In genomic region chr7:23546897-23547572, GRCh38 we compare ENCODE assay signal across 8 cellular contexts. TPM values are rescaled to one million over a fixed set of nuclear protein-coding genes. Genes with fewer than 3 reads are reported as not detected.
DNase-seq lines count a peak whose midpoint lies in the region; ATAC-seq and TF ChIP-seq lines count a peak whose summit lies in the region.

No MANE protein-coding gene starts in this region.

- H3K4me1 ChIP-seq in lower lobe of right lung, result no peaks in the 10 kb centered on the region

- CTCF ChIA-PET in BJ (lab: Yijun Ruan, JAX), result interaction anchor here (0.6 to 2.2 kb wide), 25 partner anchors 10 to 324 kb away, joined by 3 to 21 read pairs (median 4); partner anchors contain the start of gene STK31
- CTCF ChIA-PET in activated CD4-positive, alpha-beta T cell treated with anti-CD3 and anti-CD28 coated beads, Interleukin-2, amount 10 ng/mL, durations not matched to agents 7 days and 5 days (lab: Charles Lee), result interaction anchor here (0.6 to 1.8 kb wide), 22 partner anchors 8 to 276 kb away, joined by 3 to 6 read pairs (median 4); no protein-coding TSS in a partner anchor

- H3K27ac ChIP-seq in lower lobe of right lung, result no peak overlapping the region

- H3K27ac Mint-ChIP-seq in activated CD4-positive, alpha-beta T cell treated with anti-CD3 and anti-CD28 coated beads, Interleukin-2, amount 10 ng/mL, durations not matched to agents 7 days and 5 days, result peak overlapping the region; percentile 68

- peak; percentile 94 for TF ChIP-seq CTCF in BJ (IDR thresholded peaks at IDR 0.05; ENCODE audit: insufficient read depth, low read depth, low read length)
- peak; percentile 96 for TF ChIP-seq CTCF in lower lobe of right lung (IDR thresholded peaks at IDR 0.05)

- H3K27me3 ChIP-seq in BJ (ENCODE audit: control insufficient read depth, insufficient read depth, low read length) (no peaks in the 10 kb centered on the region), lower lobe of right lung (ENCODE audit: low read depth) (no peaks in the 10 kb centered on the region)

- H3K36me3 Mint-ChIP-seq in activated CD4-positive, alpha-beta T cell treated with anti-CD3 and anti-CD28 coated beads, Interleukin-2, amount 10 ng/mL, durations not matched to agents 7 days and 5 days (ENCODE audit: low read depth), result peaks cover 2% of the 10 kb centered on the region

- H3K36me3 ChIP-seq in BJ (ENCODE audit: control insufficient read depth, insufficient read depth, low read length) (no peaks in the 10 kb centered on the region), lower lobe of right lung (no peaks in the 10 kb centered on the region)

- H3K9me3 Mint-ChIP-seq in activated CD4-positive, alpha-beta T cell treated with anti-CD3 and anti-CD28 coated beads, Interleukin-2, amount 10 ng/mL, durations not matched to agents 7 days and 5 days, result no peaks in the 10 kb centered on the region

- H3K27me3 Mint-ChIP-seq in activated CD4-positive, alpha-beta T cell treated with anti-CD3 and anti-CD28 coated beads, Interleukin-2, amount 10 ng/mL, durations not matched to agents 7 days and 5 days, result no peaks in the 10 kb centered on the region

- peak; percentile 62 for DNase-seq in BJ (ENCODE audit: low read depth)
- DNase-seq in NCI-H69 (lab: John Stamatoyannopoulos, UW), result peak; percentile 88
- DNase-seq in activated CD4-positive, alpha-beta T cell treated with anti-CD3 and anti-CD28 coated beads, Interleukin-2, amount 10 ng/mL, durations not matched to agents 7 days and 5 days, result peak; percentile 83
- peak; percentile 93 for DNase-seq in dedifferentiated amniotic fluid mesenchymal stem cell (ENCODE audit: extremely low spot score)
- DNase-seq in lower lobe of right lung, result peak; percentile 55
- peak; percentile 28 for DNase-seq in stimulated activated CD8-positive, alpha-beta memory T cell treated with anti-CD3 and anti-CD28 coated beads, Interleukin-12 subunit alpha, Interleukin-12 subunit beta, amount 100 ng/mL, for 24 hours (ENCODE audit: extremely low read depth)

- peaks cover 11% of the 10 kb centered on the region for H3K4me1 Mint-ChIP-seq in activated CD4-positive, alpha-beta T cell treated with anti-CD3 and anti-CD28 coated beads, Interleukin-2, amount 10 ng/mL, durations not matched to agents 7 days and 5 days

- intact Hi-C loops in lower lobe of right lung (cut with DNase I), result no loop called here

- H3K4me3 ChIP-seq in BJ (ENCODE audit: low read depth, low read length) (no peak overlapping the region), lower lobe of right lung (no peak overlapping the region)

- no peaks in the 10 kb centered on the region for H3K9me3 ChIP-seq in lower lobe of right lung

- ATAC-seq in GM19043 (IDR thresholded peaks at IDR 0.05; ENCODE audit: low read depth, unreplicated experiment) (peak; percentile 50), HG03520 (IDR thresholded peaks at IDR 0.05; ENCODE audit: unreplicated experiment) (peak; percentile 55), lower lobe of right lung (peak; percentile 90 to 94)

- POLR2A ChIA-PET in BJ (lab: Charles Lee), result no interaction called here
- POLR2A ChIA-PET in activated CD4-positive, alpha-beta T cell treated with anti-CD3 and anti-CD28 coated beads, Interleukin-2, amount 10 ng/mL, durations not matched to agents 7 days and 5 days (lab: Charles Lee), result no interaction called here

- H3K4me3 Mint-ChIP-seq in activated CD4-positive, alpha-beta T cell treated with anti-CD3 and anti-CD28 coated beads, Interleukin-2, amount 10 ng/mL, durations not matched to agents 7 days and 5 days, result no peak overlapping the region

RNA-seq across cellular contexts. Expression of gene TRA2A, which starts 15.3 kb away (rescaled TPM):
- 29.3 and 56.2 TPM in 2 replicates for polyA plus RNA-seq in BJ (2011; rRNA removed)
- polyA minus RNA-seq in BJ (2011; rRNA and poly(A)+ RNA removed), result 45.7 and 46.0 TPM in 2 replicates
- 100 to 1,000 TPM; 109 to 143 TPM for total RNA-seq in activated CD4-positive, alpha-beta T cell treated with anti-CD3 and anti-CD28 coated beads, Interleukin-2, amount 10 ng/mL, durations not matched to agents 7 days and 5 days
- 84.1 TPM for total RNA-seq in lower lobe of right lung

RNA-seq across cellular contexts. Expression of gene CCDC126, which starts 50.1 kb away (rescaled TPM):
- polyA plus RNA-seq in BJ (2011; rRNA removed), result 2.4 and 5.0 TPM in 2 replicates
- 1.1 and 1.8 TPM in 2 replicates for polyA minus RNA-seq in BJ (2011; rRNA and poly(A)+ RNA removed)
- total RNA-seq in activated CD4-positive, alpha-beta T cell treated with anti-CD3 and anti-CD28 coated beads, Interleukin-2, amount 10 ng/mL, durations not matched to agents 7 days and 5 days, result 1 to 10 TPM; 7.3 to 7.7 TPM
- 15.5 TPM for total RNA-seq in lower lobe of right lung

Comparison
In these comparisons a context has a peak if more than half of its experiments do, and no peak if none do; other contexts are left out.
1. DNase-seq: peak in every context shown above with its lines; median percentile 93 in dedifferentiated amniotic fluid mesenchymal stem cell; 88 in NCI-H69; 83 in activated CD4-positive, alpha-beta T cell treated with anti-CD3 and anti-CD28 coated beads, Interleukin-2, amount 10 ng/mL, durations not matched to agents 7 days and 5 days; 62 in BJ; 55 in lower lobe of right lung; 28 in stimulated activated CD8-positive, alpha-beta memory T cell treated with anti-CD3 and anti-CD28 coated beads, Interleukin-12 subunit alpha, Interleukin-12 subunit beta, amount 100 ng/mL, for 24 hours.